ENCODE assay signal across 7 cellular contexts in the genomic region with DNA sequence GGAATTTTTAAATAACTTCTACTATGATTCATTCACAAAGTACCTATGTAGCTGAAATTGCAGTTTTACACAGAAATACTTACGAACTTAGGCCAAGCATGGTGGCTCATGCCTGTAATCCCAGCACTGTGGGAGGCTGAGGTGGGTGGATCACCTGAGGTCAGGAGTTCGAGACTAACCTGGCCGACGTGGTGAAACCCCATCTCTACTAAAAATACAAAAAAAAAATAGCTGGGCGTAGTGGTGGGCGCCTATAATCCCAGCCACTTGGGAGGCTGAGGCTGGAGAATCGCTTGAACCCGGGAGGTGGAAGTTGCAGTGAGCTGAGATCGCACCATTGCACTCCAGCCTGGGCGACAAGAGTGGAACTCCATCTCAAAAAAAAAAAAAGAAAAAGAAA. TPM values are rescaled to one million over a fixed set of nuclear protein-coding genes. Genes with fewer than 3 reads are reported as not detected.
A peak's percentile ranks its signal among the peaks of the same experiment; 100 is the strongest.
DNase-seq lines count a peak whose midpoint lies in the region; ATAC-seq, FAIRE-seq and TF ChIP-seq lines count a peak whose summit lies in the region.
"Not testable (repeated sequence)": the region's sequence is repeated elsewhere in the genome, so short reads cannot be mapped to it uniquely, and the experiment has no call there.
"Had no signal": no experiment of that assay in that cellular context is flagged by ENCODE, and none has a peak within 500 bp of the region (broad histone marks: within the 10 kb centered on the region; RNA-seq: fewer than 3 reads in every experiment).

No MANE protein-coding gene starts in this region.

- H2BK5ac ChIP-seq in IMR-90 (ENCODE audit: low read depth, low read length, poor library complexity, severe bottlenecking): not testable (repeated sequence)

- H3K9me2 ChIP-seq in PC-3 (replicated peaks; ENCODE audit: low read length): not testable (repeated sequence)

- not testable (repeated sequence) for TF ChIP-seq RAD21 in IMR-90 (IDR thresholded peaks at IDR 0.05; ENCODE audit: low read length); K562 (CRISPR knock-in tag; conservative IDR thresholded peaks at IDR 0.05 in 1 of 2, IDR thresholded peaks at IDR 0.05 in 1 of 2)

- TF ChIP-seq EP300 in K562 (IDR thresholded peaks at IDR 0.05; ENCODE audit: low read length): not testable (repeated sequence)

- H3K36me3 ChIP-seq in IMR-90 (ENCODE audit: control insufficient read depth, insufficient read depth, low read length); neutrophil: not testable (repeated sequence)
- H3K36me3 ChIP-seq in PC-3 (ENCODE audit: low read depth, low read length) (peaks cover 17% of the 10 kb centered on the region), K562 (ENCODE audit: control insufficient read depth, insufficient read depth, low read length) (peaks cover 37% of the 10 kb centered on the region; the same call in 2 of the 3 replicates)

- peaks cover 89% of the 10 kb centered on the region for H4K20me1 ChIP-seq in IMR-90 (ENCODE audit: insufficient read depth, low read length)
- peaks cover 54% of the 10 kb centered on the region for H4K20me1 ChIP-seq in PC-3 (ENCODE audit: low read length)
- H4K20me1 ChIP-seq in K562 (replicated peaks; ENCODE audit: control insufficient read depth, insufficient read depth, low read length): peaks cover 13% of the 10 kb centered on the region

- not testable (repeated sequence) for FAIRE-seq in K562 (lab: Jason Lieb, UNC)

- not testable (repeated sequence) for ATAC-seq in IMR-90 (ENCODE audit: low read depth); PC-3; K562

- H2BK20ac ChIP-seq in IMR-90 (ENCODE audit: low read depth, low read length): not testable (repeated sequence)

- POLR2A ChIA-PET in IMR-90 (lab: Charles Lee; ENCODE audit: unreplicated experiment) (interaction anchor here (0.7 kb wide), 1 partner anchor 14 kb away, joined by 3 read pairs; no protein-coding TSS in a partner anchor), K562 (lab: Yijun Ruan, JAX) (interaction anchor here (0.6 kb wide), 1 partner anchor 28 kb away, joined by 3 read pairs; no protein-coding TSS in a partner anchor)
- POLR2A ChIA-PET in PC-3 (lab: Charles Lee; ENCODE audit: unreplicated experiment): not testable (repeated sequence)

- BruUV-seq in IMR-90 (replicated peaks; lab: Mats Ljungman, UMichigan); PC-3 (replicated peaks; lab: Mats Ljungman, UMichigan); K562 (replicated peaks; lab: Mats Ljungman, UMichigan): not testable (repeated sequence)

- not testable (repeated sequence) for H3F3A ChIP-seq in PC-3 (ENCODE audit: low read length, unreplicated experiment)

- not testable (repeated sequence) for H2AK5ac ChIP-seq in IMR-90 (ENCODE audit: low read depth, low read length)

- not testable (repeated sequence) for H3K27me3 ChIP-seq in IMR-90 (ENCODE audit: control insufficient read depth, insufficient read depth, low read length); PC-3 (ENCODE audit: low read length); K562 (ENCODE audit: control insufficient read depth in 2 of 2, insufficient read depth in 2 of 2, low read length in 2 of 2); neutrophil

- not testable (repeated sequence) for H3K14ac ChIP-seq in IMR-90 (replicated peaks; ENCODE audit: low read depth, low read length)

- not testable (repeated sequence) for H3K56ac ChIP-seq in IMR-90 (ENCODE audit: extremely low read depth, insufficient read depth, low read length)

- H4K5ac ChIP-seq in IMR-90 (ENCODE audit: low read depth, low read length): not testable (repeated sequence)

- not testable (repeated sequence) for H2AFZ ChIP-seq in IMR-90 (replicated peaks; ENCODE audit: low read length, poor library complexity); PC-3 (ENCODE audit: low read length); K562 (ENCODE audit: low read depth, low read length)

- not testable (repeated sequence) for TF ChIP-seq CTCF in 22Rv1 (IDR thresholded peaks at IDR 0.05); C4-2B (conservative IDR thresholded peaks at IDR 0.05); IMR-90 (conservative IDR thresholded peaks at IDR 0.05; ENCODE audit: low read depth, low read length); PC-3 (conservative IDR thresholded peaks at IDR 0.05; ENCODE audit: low read depth, low read length); K562 (IDR thresholded peaks at IDR 0.05 in 2 of 3, conservative IDR thresholded peaks at IDR 0.05 in 1 of 3; ENCODE audit: insufficient read depth in 2 of 3, low read depth in 1 of 3, low read length in 3 of 3); neutrophil (IDR thresholded peaks at IDR 0.05)

- H4K91ac ChIP-seq in IMR-90 (ENCODE audit: insufficient read depth, low read depth, low read length): not testable (repeated sequence)

- not testable (repeated sequence) for H3K4me1 ChIP-seq in IMR-90 (ENCODE audit: control insufficient read depth, insufficient read depth, low read length)
- H3K4me1 ChIP-seq in PC-3 (ENCODE audit: insufficient read depth, low read length): peaks cover 36% of the 10 kb centered on the region
- H3K4me1 ChIP-seq in K562 (replicated peaks in 1 of 2; ENCODE audit: control insufficient read depth in 2 of 2, insufficient read depth in 2 of 2, low read length in 2 of 2): peaks cover 15 to 35% of the 10 kb centered on the region in 2 experiments; a peak in 4 of 5 replicates
- H3K4me1 ChIP-seq in neutrophil (ENCODE audit: control insufficient read depth in 1 of 2, insufficient read depth in 1 of 2, low read depth in 1 of 2, low read length in 1 of 2): peaks cover 73 to 80% of the 10 kb centered on the region in 2 experiments

- DNase-seq in IMR-90: peak; percentile 27
- DNase-seq in PC-3; K562 (ENCODE audit: extremely low read depth in 1 of 4, low spot score in 3 of 4): not testable (repeated sequence)

- not testable (repeated sequence) for H3K9me3 ChIP-seq in IMR-90 (ENCODE audit: control insufficient read depth, insufficient read depth, low read length); PC-3 (ENCODE audit: low read length); K562 (replicated peaks; ENCODE audit: control insufficient read depth, insufficient read depth, low read depth, low read length); neutrophil

- not testable (repeated sequence) for H3K4ac ChIP-seq in IMR-90 (ENCODE audit: low read depth, low read length)

- H3K9me1 ChIP-seq in IMR-90 (ENCODE audit: insufficient read depth, low read length); K562 (ENCODE audit: control insufficient read depth, insufficient read depth, low read length): not testable (repeated sequence)

- TF ChIP-seq POLR2A in IMR-90 (IDR thresholded peaks at IDR 0.05; ENCODE audit: low read depth, low read length); K562 (conservative IDR thresholded peaks at IDR 0.05): not testable (repeated sequence)

- H3K9ac ChIP-seq in IMR-90 (ENCODE audit: low read depth, low read length); PC-3 (ENCODE audit: low read length); K562 (ENCODE audit: insufficient read depth in 1 of 2, low read depth in 2 of 2, low read length in 2 of 2): not testable (repeated sequence)

- H2AK9ac ChIP-seq in IMR-90 (replicated peaks; ENCODE audit: low read depth, low read length, poor library complexity): not testable (repeated sequence)

- H3K23ac ChIP-seq in IMR-90 (ENCODE audit: low read depth, low read length): not testable (repeated sequence)

- intact Hi-C loops in IMR-90 (cut with micrococcal nuclease); PC-3 (cut with micrococcal nuclease); K562 (cut with micrococcal nuclease): not testable (repeated sequence)

- H2BK15ac ChIP-seq in IMR-90 (ENCODE audit: low read depth, low read length): not testable (repeated sequence)

- H3K4me2 ChIP-seq in IMR-90 (ENCODE audit: low read depth, low read length); K562 (ENCODE audit: insufficient read depth, low read length): not testable (repeated sequence)
- H3K4me2 ChIP-seq in PC-3 (ENCODE audit: low read length): peak overlapping the region; percentile 78; the same call in 1 of the 2 replicates

- CTCF ChIA-PET in IMR-90 (lab: Yijun Ruan, JAX); PC-3 (lab: Charles Lee); K562 (lab: Yijun Ruan, JAX; ENCODE audit: low intra/inter-chr PET ratio): not testable (repeated sequence)

- WGBS in IMR-90 (ENCODE audit: extremely low coverage in 2 of 2, insufficient read length in 1 of 2), 2 experiments: no CpG with 5 or more reads among the region's 10 CpGs
- WGBS in K562 (ENCODE audit: insufficient coverage, low coverage, missing lambda C conversion rate): 80% methylated on average over 10 of the region's 10 CpGs

- in situ Hi-C loops in IMR-90 (cut with MboI; ENCODE audit: low sequenced_read_pairs); K562 (cut with MboI): not testable (repeated sequence)

- H3K4me3 ChIP-seq in IMR-90 (ENCODE audit: insufficient read depth, low read depth, low read length); PC-3 (ENCODE audit: low read length); K562; neutrophil (ENCODE audit: low read depth in 1 of 2, low read length in 1 of 2): not testable (repeated sequence)

- not testable (repeated sequence) for H4K8ac ChIP-seq in IMR-90 (ENCODE audit: low read depth in 2 of 2, low read length in 2 of 2)

- not testable (repeated sequence) for H2BK120ac ChIP-seq in IMR-90 (ENCODE audit: low read depth, low read length)

- not testable (repeated sequence) for H3K18ac ChIP-seq in IMR-90 (ENCODE audit: low read depth, low read length)

- dilution Hi-C loops in IMR-90 (cut with HindIII; ENCODE audit: low sequenced_read_pairs, unreplicated experiment): not testable (repeated sequence)

- H3K79me2 ChIP-seq in PC-3 (ENCODE audit: low read length): peaks cover 100% of the 10 kb centered on the region
- peaks cover 100% of the 10 kb centered on the region for H3K79me2 ChIP-seq in K562 (ENCODE audit: control insufficient read depth, insufficient read depth, low read length)

- H3K27ac ChIP-seq in 22Rv1 (peak overlapping the region; percentile 43; the same call in 1 of the 2 replicates), C4-2B (peak overlapping the region; percentile 19; the same call in 1 of the 2 replicates), PC-3 (ENCODE audit: low read length) (peak overlapping the region; percentile 86), neutrophil (peak overlapping the region; percentile 68)
- not testable (repeated sequence) for H3K27ac ChIP-seq in IMR-90 (ENCODE audit: insufficient read depth, low read length); K562 (ENCODE audit: extremely low read depth, low read depth, low read length)

- peaks cover 0 to 45% of the 10 kb centered on the region in 2 experiments; a peak in 2 of 4 replicates for H3K79me1 ChIP-seq in IMR-90 (ENCODE audit: low read depth in 1 of 2, low read length in 2 of 2)

RNA-seq across cellular contexts. Expression of a gene that starts 5.5 kb away (rescaled TPM):
- total RNA-seq in IMR-90 (2012; rRNA removed) (94.1 and 129 TPM in 2 replicates), PC-3 (2014; rRNA removed) (84.5 and 86.0 TPM in 2 replicates), K562 (2014; rRNA removed) (38.9 and 84.0 TPM in 2 replicates), K562 (2014; rRNA removed; fragmentation: Illumina TruSeq; extraction: Trizol) (63.8 and 83.6 TPM in 2 replicates), K562 (2015; rRNA removed; fragmentation: Illumina TruSeq; extraction: Trizol) (53.1 and 62.5 TPM in 2 replicates), K562 (2021) (47.9 and 51.4 TPM in 2 replicates)
- polyA plus RNA-seq in IMR-90 (2012; rRNA removed) (38.9 and 47.7 TPM in 2 replicates), K562 (2011; rRNA removed) (43.7 and 45.5 TPM in 2 replicates), K562 (2014; fragmentation: Illumina TruSeq; extraction: Trizol) (75.2 and 76.5 TPM in 2 replicates), K562 (2014; fragmentation: Nextera tagmentation; extraction: Ambion mirVana) (10 to 100 TPM; 24.5 to 37.3 TPM), K562 (2014; rRNA removed) (44.8 and 47.2 TPM in 2 replicates)
- 5.5 and 8.8 TPM in 2 replicates for polyA plus RNA-seq in IMR-90 (2012; cell fraction: cytosol; rRNA removed)
- polyA plus RNA-seq in IMR-90 (2012; cell fraction: nucleus; rRNA removed; ENCODE audit: low replicate concordance): 25.9 and 134 TPM in 2 replicates
- 53.7 and 136 TPM in 2 replicates for total RNA-seq in K562 (2011; cell fraction: chromatin; rRNA removed; ENCODE audit: low replicate concordance)
- 22.5 and 33.7 TPM in 2 replicates for total RNA-seq in K562 (2011; cell fraction: nucleolus; rRNA removed)
- 64.7 and 85.0 TPM in 2 replicates for total RNA-seq in K562 (2011; cell fraction: nucleoplasm; rRNA removed)
- polyA plus RNA-seq in K562 (2011; cell fraction: cytosol; rRNA removed): 9.0 and 21.8 TPM in 2 replicates
- polyA plus RNA-seq in K562 (2011; cell fraction: nucleus; rRNA removed): 54.8 and 56.8 TPM in 2 replicates
- polyA plus RNA-seq in K562 (2012): 27.2 and 43.0 TPM in 2 replicates
- 68.4 and 94.3 TPM in 2 replicates for polyA minus RNA-seq in K562 (2011; rRNA and poly(A)+ RNA removed)
- 34.6 and 34.9 TPM in 2 replicates for polyA minus RNA-seq in K562 (2011; cell fraction: cytosol; rRNA and poly(A)+ RNA removed)
- 28.3 and 39.3 TPM in 2 replicates for polyA minus RNA-seq in K562 (2011; cell fraction: nucleus; rRNA and poly(A)+ RNA removed)

RNA-seq across cellular contexts. Expression of a gene that starts 36.9 kb away (rescaled TPM):
- total RNA-seq in IMR-90 (2012; rRNA removed) (8.1 and 11.7 TPM in 2 replicates), PC-3 (2014; rRNA removed) (9.0 and 11.6 TPM in 2 replicates), K562 (2014; rRNA removed) (9.3 and 21.6 TPM in 2 replicates), K562 (2014; rRNA removed; fragmentation: Illumina TruSeq; extraction: Trizol) (21.7 and 25.8 TPM in 2 replicates), K562 (2015; rRNA removed; fragmentation: Illumina TruSeq; extraction: Trizol) (21.6 and 21.9 TPM in 2 replicates), K562 (2021) (11.5 and 12.1 TPM in 2 replicates)
- polyA plus RNA-seq in IMR-90 (2012; rRNA removed) (2.5 and 3.1 TPM in 2 replicates), K562 (2011; rRNA removed) (9.1 and 13.3 TPM in 2 replicates), K562 (2014; fragmentation: Illumina TruSeq; extraction: Trizol) (18.2 and 18.9 TPM in 2 replicates), K562 (2014; fragmentation: Nextera tagmentation; extraction: Ambion mirVana) (10 to 100 TPM; 21.1 to 24.9 TPM), K562 (2014; rRNA removed) (11.9 and 13.5 TPM in 2 replicates)
- polyA plus RNA-seq in IMR-90 (2012; cell fraction: cytosol; rRNA removed): 0.36 and 1.3 TPM in 2 replicates
- 0.41 and 3.6 TPM in 2 replicates for polyA plus RNA-seq in IMR-90 (2012; cell fraction: nucleus; rRNA removed; ENCODE audit: low replicate concordance)
- 6.4 and 9.6 TPM in 2 replicates for total RNA-seq in K562 (2011; cell fraction: chromatin; rRNA removed; ENCODE audit: low replicate concordance)
- 1.7 and 2.3 TPM in 2 replicates for total RNA-seq in K562 (2011; cell fraction: nucleolus; rRNA removed)
- 3.5 and 6.2 TPM in 2 replicates for total RNA-seq in K562 (2011; cell fraction: nucleoplasm; rRNA removed)
- polyA plus RNA-seq in K562 (2011; cell fraction: cytosol; rRNA removed): 0.81 and 2.6 TPM in 2 replicates
- polyA plus RNA-seq in K562 (2011; cell fraction: nucleus; rRNA removed): 2.8 and 3.3 TPM in 2 replicates
- polyA plus RNA-seq in K562 (2012): 8.2 and 10.4 TPM in 2 replicates
- polyA minus RNA-seq in K562 (2011; rRNA and poly(A)+ RNA removed): 23.7 and 30.5 TPM in 2 replicates
- 9.7 and 11.4 TPM in 2 replicates for polyA minus RNA-seq in K562 (2011; cell fraction: cytosol; rRNA and poly(A)+ RNA removed)
- polyA minus RNA-seq in K562 (2011; cell fraction: nucleus; rRNA and poly(A)+ RNA removed): 2.8 and 5.7 TPM in 2 replicates

RNA-seq across cellular contexts. Expression of a gene that starts 42.3 kb away (rescaled TPM):
- total RNA-seq in IMR-90 (2012; rRNA removed) (35.3 and 68.6 TPM in 2 replicates), PC-3 (2014; rRNA removed) (2,333 and 2,823 TPM in 2 replicates), K562 (2014; rRNA removed) (5,204 and 7,963 TPM in 2 replicates), K562 (2014; rRNA removed; fragmentation: Illumina TruSeq; extraction: Trizol) (3,395 and 3,802 TPM in 2 replicates), K562 (2015; rRNA removed; fragmentation: Illumina TruSeq; extraction: Trizol) (4,310 and 4,463 TPM in 2 replicates), K562 (2021) (2,342 and 2,650 TPM in 2 replicates)
- polyA plus RNA-seq in IMR-90 (2012; rRNA removed) (294 and 551 TPM in 2 replicates), K562 (2011; rRNA removed) (6,044 and 6,139 TPM in 2 replicates), K562 (2014; fragmentation: Illumina TruSeq; extraction: Trizol) (4,091 and 6,277 TPM in 2 replicates), K562 (2014; fragmentation: Nextera tagmentation; extraction: Ambion mirVana) (1,000 to 10,000 TPM; 2,628 to 3,207 TPM), K562 (2014; rRNA removed) (4,956 and 6,483 TPM in 2 replicates)
- 107 and 412 TPM in 2 replicates for polyA plus RNA-seq in IMR-90 (2012; cell fraction: cytosol; rRNA removed)
- 28.1 and 181 TPM in 2 replicates for polyA plus RNA-seq in IMR-90 (2012; cell fraction: nucleus; rRNA removed; ENCODE audit: low replicate concordance)
- total RNA-seq in K562 (2011; cell fraction: chromatin; rRNA removed; ENCODE audit: low replicate concordance): 455 and 632 TPM in 2 replicates
- 1,125 and 1,211 TPM in 2 replicates for total RNA-seq in K562 (2011; cell fraction: nucleolus; rRNA removed)
- total RNA-seq in K562 (2011; cell fraction: nucleoplasm; rRNA removed): 1,524 and 2,774 TPM in 2 replicates
- 329 and 533 TPM in 2 replicates for polyA plus RNA-seq in K562 (2011; cell fraction: cytosol; rRNA removed)
- polyA plus RNA-seq in K562 (2011; cell fraction: nucleus; rRNA removed): 2,322 and 3,371 TPM in 2 replicates
- 4,656 and 6,426 TPM in 2 replicates for polyA plus RNA-seq in K562 (2012)
- 3,539 and 4,030 TPM in 2 replicates for polyA minus RNA-seq in K562 (2011; rRNA and poly(A)+ RNA removed)
- 984 and 1,025 TPM in 2 replicates for polyA minus RNA-seq in K562 (2011; cell fraction: cytosol; rRNA and poly(A)+ RNA removed)
- polyA minus RNA-seq in K562 (2011; cell fraction: nucleus; rRNA and poly(A)+ RNA removed): 350 and 581 TPM in 2 replicates

RNA-seq across cellular contexts. Expression of a gene that starts 48.5 kb away (rescaled TPM):
- total RNA-seq in IMR-90 (2012; rRNA removed) (4.2 and 4.3 TPM in 2 replicates), PC-3 (2014; rRNA removed) (1.3 and 2.4 TPM in 2 replicates), K562 (2014; rRNA removed) (3.5 and 3.9 TPM in 2 replicates), K562 (2014; rRNA removed; fragmentation: Illumina TruSeq; extraction: Trizol) (7.3 and 9.0 TPM in 2 replicates), K562 (2015; rRNA removed; fragmentation: Illumina TruSeq; extraction: Trizol) (6.0 and 6.3 TPM in 2 replicates), K562 (2021) (5.2 and 5.9 TPM in 2 replicates)
- polyA plus RNA-seq in IMR-90 (2012; rRNA removed) (1.5 and 1.8 TPM in 2 replicates), K562 (2011; rRNA removed) (3.5 and 7.4 TPM in 2 replicates), K562 (2014; fragmentation: Illumina TruSeq; extraction: Trizol) (7.4 and 8.3 TPM in 2 replicates), K562 (2014; fragmentation: Nextera tagmentation; extraction: Ambion mirVana) (1 to 10 TPM; 3.7 to 4.1 TPM), K562 (2014; rRNA removed) (4.5 and 5.8 TPM in 2 replicates)
- 0.46 and 0.63 TPM in 2 replicates for polyA plus RNA-seq in IMR-90 (2012; cell fraction: cytosol; rRNA removed)
- polyA plus RNA-seq in IMR-90 (2012; cell fraction: nucleus; rRNA removed; ENCODE audit: low replicate concordance): 0.18 and 1.3 TPM in 2 replicates
- total RNA-seq in K562 (2011; cell fraction: chromatin; rRNA removed; ENCODE audit: low replicate concordance): 3.9 and 8.2 TPM in 2 replicates
- 3.3 and 3.8 TPM in 2 replicates for total RNA-seq in K562 (2011; cell fraction: nucleolus; rRNA removed)
- total RNA-seq in K562 (2011; cell fraction: nucleoplasm; rRNA removed): 4.4 and 4.8 TPM in 2 replicates
- polyA plus RNA-seq in K562 (2011; cell fraction: cytosol; rRNA removed): 2.6 and 3.0 TPM in 2 replicates
- 1.1 and 1.6 TPM in 2 replicates for polyA plus RNA-seq in K562 (2011; cell fraction: nucleus; rRNA removed)
- polyA plus RNA-seq in K562 (2012): 3.7 and 5.6 TPM in 2 replicates
- polyA minus RNA-seq in K562 (2011; rRNA and poly(A)+ RNA removed): 5.4 and 9.9 TPM in 2 replicates
- 2.6 and 5.0 TPM in 2 replicates for polyA minus RNA-seq in K562 (2011; cell fraction: cytosol; rRNA and poly(A)+ RNA removed)
- 1.3 and 1.6 TPM in 2 replicates for polyA minus RNA-seq in K562 (2011; cell fraction: nucleus; rRNA and poly(A)+ RNA removed)
- total RNA-seq: G401 had no signal
